17 cellular contexts compared by ENCODE assay signal in genomic region chr19:56966225-56966696, GRCh38.
"Had no signal": no experiment of that assay in that cellular context is flagged by ENCODE, and none has a peak within 500 bp of the region (broad histone marks: within the 10 kb centered on the region; RNA-seq: fewer than 3 reads in every experiment).

No MANE protein-coding gene starts in this region.

- ATAC-seq: activated CD8-positive, alpha-beta memory T cell treated with anti-CD3 and anti-CD28 coated beads, Interleukin-2, amount 10 ng/mL, durations not matched to agents 7 days and 5 days; natural killer cell treated with Interleukin-12 subunit alpha and Interleukin-12 subunit beta and Interleukin-15 and Interleukin-18, amount 100 ng/mL, for 72 hours; stimulated activated naive CD8-positive, alpha-beta T cell treated with anti-CD3 and anti-CD28 coated beads, Interleukin-15, amount 100 ng/mL, for 72 hours; T-cell; upper lobe of right lung had no signal

- H3K27ac Mint-ChIP-seq: activated CD4-positive, alpha-beta memory T cell treated with anti-CD3 and anti-CD28 coated beads for 36 hours; activated CD8-positive, alpha-beta memory T cell treated with anti-CD3 and anti-CD28 coated beads, Interleukin-2, amount 10 ng/mL, durations not matched to agents 7 days and 5 days; natural killer cell treated with Interleukin-12 subunit alpha and Interleukin-12 subunit beta and Interleukin-15 and Interleukin-18, amount 100 ng/mL, for 72 hours; progenitor cell of endocrine pancreas; stimulated activated naive CD8-positive, alpha-beta T cell treated with anti-CD3 and anti-CD28 coated beads, Interleukin-15, amount 100 ng/mL, for 72 hours; T-cell had no signal

- H3K27me3 Mint-ChIP-seq: activated CD4-positive, alpha-beta memory T cell treated with anti-CD3 and anti-CD28 coated beads for 36 hours; activated CD8-positive, alpha-beta memory T cell treated with anti-CD3 and anti-CD28 coated beads, Interleukin-2, amount 10 ng/mL, durations not matched to agents 7 days and 5 days; natural killer cell treated with Interleukin-12 subunit alpha and Interleukin-12 subunit beta and Interleukin-15 and Interleukin-18, amount 100 ng/mL, for 72 hours; progenitor cell of endocrine pancreas; stimulated activated naive CD8-positive, alpha-beta T cell treated with anti-CD3 and anti-CD28 coated beads, Interleukin-15, amount 100 ng/mL, for 72 hours; T-cell had no signal

- H3K4me3 Mint-ChIP-seq: activated CD4-positive, alpha-beta memory T cell treated with anti-CD3 and anti-CD28 coated beads for 36 hours; activated CD8-positive, alpha-beta memory T cell treated with anti-CD3 and anti-CD28 coated beads, Interleukin-2, amount 10 ng/mL, durations not matched to agents 7 days and 5 days; natural killer cell treated with Interleukin-12 subunit alpha and Interleukin-12 subunit beta and Interleukin-15 and Interleukin-18, amount 100 ng/mL, for 72 hours; stimulated activated naive CD8-positive, alpha-beta T cell treated with anti-CD3 and anti-CD28 coated beads, Interleukin-15, amount 100 ng/mL, for 72 hours; T-cell had no signal

- H3K36me3 Mint-ChIP-seq: T-cell had no signal

- H3K4me3 ChIP-seq: coronary artery, esophagus muscularis mucosa, sigmoid colon, upper lobe of right lung had no signal

- H3K4me1 Mint-ChIP-seq: activated CD8-positive, alpha-beta memory T cell treated with anti-CD3 and anti-CD28 coated beads, Interleukin-2, amount 10 ng/mL, durations not matched to agents 7 days and 5 days; stimulated activated naive CD8-positive, alpha-beta T cell treated with anti-CD3 and anti-CD28 coated beads, Interleukin-15, amount 100 ng/mL, for 72 hours; T-cell had no signal

- H3K27ac ChIP-seq: coronary artery, esophagus muscularis mucosa, sigmoid colon, upper lobe of right lung had no signal

- H3K9me3 ChIP-seq: esophagus muscularis mucosa, upper lobe of right lung had no signal

- H3K4me1 ChIP-seq: upper lobe of right lung had no signal

- H3K36me3 ChIP-seq: esophagus muscularis mucosa, sigmoid colon, upper lobe of right lung had no signal

- DNase-seq: activated CD4-positive, alpha-beta memory T cell treated with anti-CD3 and anti-CD28 coated beads for 36 hours; activated CD4-positive, alpha-beta T cell treated with anti-CD3 and anti-CD28 coated beads for 1 hour; activated CD8-positive, alpha-beta memory T cell treated with anti-CD3 and anti-CD28 coated beads, Interleukin-2, amount 10 ng/mL, durations not matched to agents 7 days and 5 days; activated naive CD4-positive, alpha-beta T cell treated with anti-CD3 and anti-CD28 coated beads, Interleukin-2, amount 50 U/mL, for 16 hours; activated T-cell treated with anti-CD3 and anti-CD28 coated beads, Interleukin-2, amount 50 U/mL, for 1 hour; caudate nucleus; nucleus accumbens; sigmoid colon; stimulated activated CD4-positive, alpha-beta T cell treated with anti-CD3 and anti-CD28 coated beads, Interleukin-1b, Interleukin-23, amount 100 ng/mL, for 48 hours; stimulated activated naive CD8-positive, alpha-beta T cell treated with anti-CD3 and anti-CD28 coated beads, Interleukin-15, amount 100 ng/mL, for 72 hours; T-cell; T-helper 9 cell; upper lobe of right lung had no signal
